16 cellular contexts compared by ENCODE assay signal in genomic region chr5:53426878-53427277, GRCh38. TPM values are rescaled to one million over a fixed set of nuclear protein-coding genes. Genes with fewer than 3 reads are reported as not detected.
"Had no signal": no experiment of that assay in that cellular context is flagged by ENCODE, and none has a peak within 500 bp of the region (broad histone marks: within the 10 kb centered on the region; RNA-seq: fewer than 3 reads in every experiment).

No MANE protein-coding gene starts in this region.

- H3K27me3 ChIP-seq: esophagus muscularis mucosa, left lung, testis, upper lobe of right lung had no signal

- H3K4me3 Mint-ChIP-seq: activated CD4-positive, alpha-beta T cell treated with anti-CD3 and anti-CD28 coated beads, Interleukin-2, amount 10 ng/mL, durations not matched to agents 7 days and 5 days; activated naive CD4-positive, alpha-beta T cell treated with anti-CD3 and anti-CD28 coated beads for 36 hours; memory B cell; natural killer cell treated with Interleukin-12 subunit alpha and Interleukin-12 subunit beta and Interleukin-15 and Interleukin-18, amount 100 ng/mL, for 72 hours; stimulated activated naive CD8-positive, alpha-beta T cell treated with anti-CD3 and anti-CD28 coated beads, Interleukin-15, Interleukin-2, amounts not matched to agents 100 ng/mL and 50 ng/mL, for 24 hours had no signal

- H3K27ac ChIP-seq: dorsolateral prefrontal cortex, esophagus muscularis mucosa, left lung, testis, upper lobe of right lung had no signal

- H3K27ac Mint-ChIP-seq: activated CD4-positive, alpha-beta T cell treated with anti-CD3 and anti-CD28 coated beads, Interleukin-2, amount 10 ng/mL, durations not matched to agents 7 days and 5 days; activated naive CD4-positive, alpha-beta T cell treated with anti-CD3 and anti-CD28 coated beads for 36 hours; memory B cell; natural killer cell treated with Interleukin-12 subunit alpha and Interleukin-12 subunit beta and Interleukin-15 and Interleukin-18, amount 100 ng/mL, for 72 hours; stimulated activated naive CD8-positive, alpha-beta T cell treated with anti-CD3 and anti-CD28 coated beads, Interleukin-15, Interleukin-2, amounts not matched to agents 100 ng/mL and 50 ng/mL, for 24 hours had no signal

- H3K4me3 ChIP-seq: dorsolateral prefrontal cortex, esophagus muscularis mucosa, left lung, testis, upper lobe of right lung had no signal

- H3K4me1 ChIP-seq: left lung, testis, upper lobe of right lung had no signal

- H3K36me3 ChIP-seq: esophagus muscularis mucosa, left lung, upper lobe of right lung had no signal

- H3K9me3 Mint-ChIP-seq: activated CD4-positive, alpha-beta T cell treated with anti-CD3 and anti-CD28 coated beads, Interleukin-2, amount 10 ng/mL, durations not matched to agents 7 days and 5 days; activated naive CD4-positive, alpha-beta T cell treated with anti-CD3 and anti-CD28 coated beads for 36 hours; memory B cell; natural killer cell treated with Interleukin-12 subunit alpha and Interleukin-12 subunit beta and Interleukin-15 and Interleukin-18, amount 100 ng/mL, for 72 hours; stimulated activated naive CD8-positive, alpha-beta T cell treated with anti-CD3 and anti-CD28 coated beads, Interleukin-15, Interleukin-2, amounts not matched to agents 100 ng/mL and 50 ng/mL, for 24 hours had no signal

- FAIRE-seq: astrocyte, endometrium had no signal

- DNase-seq: activated CD4-positive, alpha-beta T cell treated with anti-CD3 and anti-CD28 coated beads, Interleukin-2, amount 10 ng/mL, durations not matched to agents 7 days and 5 days; activated CD4-positive, CD25-positive, alpha-beta regulatory T cell; activated CD8-positive, alpha-beta memory T cell treated with anti-CD3 and anti-CD28 coated beads for 24 hours; activated naive CD4-positive, alpha-beta T cell treated with anti-CD3 and anti-CD28 coated beads for 36 hours; dorsolateral prefrontal cortex; left lung; stimulated activated CD4-positive, alpha-beta T cell treated with anti-CD3 and anti-CD28 coated beads, Interleukin-4, amount 100 ng/mL, for 1 hour; stimulated activated CD8-positive, alpha-beta memory T cell treated with anti-CD3 and anti-CD28 coated beads, Interleukin-4, amount 100 ng/mL, for 48 hours; testis; upper lobe of right lung had no signal

- H3K36me3 Mint-ChIP-seq: memory B cell; natural killer cell treated with Interleukin-12 subunit alpha and Interleukin-12 subunit beta and Interleukin-15 and Interleukin-18, amount 100 ng/mL, for 72 hours had no signal

- H3K4me1 Mint-ChIP-seq: activated CD4-positive, alpha-beta T cell treated with anti-CD3 and anti-CD28 coated beads, Interleukin-2, amount 10 ng/mL, durations not matched to agents 7 days and 5 days; memory B cell had no signal

- ATAC-seq: left lung; natural killer cell treated with Interleukin-12 subunit alpha and Interleukin-12 subunit beta and Interleukin-15 and Interleukin-18, amount 100 ng/mL, for 72 hours; upper lobe of right lung had no signal

RNA-seq across cellular contexts. Expression of gene FST, which starts 53.6 kb away (rescaled TPM):
- total RNA-seq: activated CD4-positive, alpha-beta T cell treated with anti-CD3 and anti-CD28 coated beads, Interleukin-2, amount 10 ng/mL, durations not matched to agents 7 days and 5 days; natural killer cell treated with Interleukin-12 subunit alpha and Interleukin-12 subunit beta and Interleukin-15 and Interleukin-18, amount 100 ng/mL, for 72 hours had no signal
